Comparison of ENCODE assay signal across 18 cellular contexts in genomic region chr16:80719573-80719972, GRCh38.
DNase-seq lines count a peak whose midpoint lies in the region; ATAC-seq and TF ChIP-seq lines count a peak whose summit lies in the region.
"Had no signal": no experiment of that assay in that cellular context is flagged by ENCODE, and none has a peak within 500 bp of the region (broad histone marks: within the 10 kb centered on the region; RNA-seq: fewer than 3 reads in every experiment).

No MANE protein-coding gene starts in this region.

- H3K9me3 ChIP-seq in OCI-LY7 (ENCODE audit: low read length) = no peaks in the 10 kb centered on the region
- H3K9me3 ChIP-seq: A549, Caco-2, SK-N-SH had no signal

- ATAC-seq in memory B cell (ENCODE audit: low read depth) = peak; percentile 71
- no peak for ATAC-seq in HG03135 (IDR thresholded peaks at IDR 0.05; ENCODE audit: unreplicated experiment)
- ATAC-seq in HG03196 (IDR thresholded peaks at IDR 0.05; ENCODE audit: unreplicated experiment) = no peak
- no peak for ATAC-seq in HG03442 (IDR thresholded peaks at IDR 0.05; ENCODE audit: unreplicated experiment)
- ATAC-seq: A549, PC-3 had no signal

- H3K4me2 ChIP-seq in OCI-LY7 (ENCODE audit: low read length) = no peak overlapping the region
- H3K4me2 ChIP-seq: A549, SK-N-SH had no signal

- H3K27ac ChIP-seq in OCI-LY7 (ENCODE audit: low read depth, low read length, poor library complexity, severe bottlenecking) = no peak overlapping the region
- H3K27ac ChIP-seq: A549, upper lobe of right lung had no signal

- H3K4me3 ChIP-seq in OCI-LY7 (ENCODE audit: low read depth, low read length, poor library complexity, severe bottlenecking) = no peak overlapping the region
- H3K4me3 ChIP-seq: A549, breast epithelium, upper lobe of right lung had no signal

- H3K36me3 Mint-ChIP-seq in memory B cell = no peaks in the 10 kb centered on the region

- peaks cover 16% of the 10 kb centered on the region for H3K4me1 Mint-ChIP-seq in memory B cell

- no peaks in the 10 kb centered on the region for H3K36me3 ChIP-seq in OCI-LY7 (ENCODE audit: insufficient read depth, low read length)
- H3K36me3 ChIP-seq: breast epithelium, upper lobe of right lung had no signal

- no peaks in the 10 kb centered on the region for H3K9me2 ChIP-seq in OCI-LY7 (ENCODE audit: insufficient read depth, low read length)
- H3K9me2 ChIP-seq: SK-N-SH had no signal

- no peaks in the 10 kb centered on the region for H4K20me1 ChIP-seq in OCI-LY7 (ENCODE audit: insufficient read depth, low read length)

- H3K27me3 Mint-ChIP-seq in memory B cell = no peaks in the 10 kb centered on the region
- H3K27me3 Mint-ChIP-seq: activated B cell treated with CpG ODN at 0.5 μM for 24 hours had no signal

- peaks cover 8% of the 10 kb centered on the region for H3K9me3 Mint-ChIP-seq in memory B cell

- BruUV-seq in OCI-LY7 (replicated peaks; lab: Mats Ljungman, UMichigan) = no TSS peak

- no peaks in the 10 kb centered on the region for H3K79me2 ChIP-seq in OCI-LY7 (ENCODE audit: insufficient read depth, low read depth, low read length)

- peak overlapping the region; percentile 26 for H3K27ac Mint-ChIP-seq in memory B cell
- H3K27ac Mint-ChIP-seq: activated B cell treated with CpG ODN at 0.5 μM for 24 hours, nephron progenitor cell had no signal

- POLR2A ChIA-PET in OCI-LY7 (lab: Charles Lee) = no interaction called here

- peak; percentile 15 for DNase-seq in activated CD4-positive, alpha-beta T cell treated with anti-CD3 and anti-CD28 coated beads for 48 hours
- no peak for DNase-seq in activated CD4-positive, alpha-beta T cell treated with anti-CD3 and anti-CD28 coated beads for 1 hour
- DNase-seq in GM13977 (ENCODE audit: low spot score) (no peak), OCI-LY7 (ENCODE audit: low spot score) (peak; percentile 13), memory B cell (ENCODE audit: low spot score in 2 of 2) (no peak)
- DNase-seq: activated B cell treated with CpG ODN at 0.5 μM for 24 hours, Caco-2, GF-D8, NCI-H187, nephron progenitor cell, SK-N-SH, upper lobe of right lung had no signal

- in situ Hi-C loops in GM13977 (cut with MboI; ENCODE audit: low pct_unique_long_range_greater_than_20kb, low sequenced_read_pairs, unreplicated experiment) = no loop called here

- intact Hi-C loops in OCI-LY7 (cut with micrococcal nuclease; ENCODE audit: unreplicated experiment) = no loop called here

- peak; percentile 11 for TF ChIP-seq CTCF in GM13977 (IDR thresholded peaks at IDR 0.05; ENCODE audit: extremely low read depth, insufficient read depth, missing control alignments)
- no peak for TF ChIP-seq CTCF in OCI-LY7 (conservative IDR thresholded peaks at IDR 0.05; ENCODE audit: low read length)

- no peak overlapping the region for H2AFZ ChIP-seq in OCI-LY7 (ENCODE audit: low read length)

- H3K4me1 ChIP-seq in OCI-LY7 (ENCODE audit: insufficient read depth, low read length, poor library complexity, severe bottlenecking) = no peaks in the 10 kb centered on the region
- H3K4me1 ChIP-seq: A549, breast epithelium, Caco-2, upper lobe of right lung had no signal

- CTCF ChIA-PET in OCI-LY7 (lab: Charles Lee; ENCODE audit: unreplicated experiment) = no interaction called here

- no peak overlapping the region for H3K4me3 Mint-ChIP-seq in memory B cell
- H3K4me3 Mint-ChIP-seq: activated B cell treated with CpG ODN at 0.5 μM for 24 hours, nephron progenitor cell had no signal

Comparison
In these comparisons a context has a peak if more than half of its experiments do, and no peak if none do; other contexts are left out.
1. DNase-seq: peak in activated CD4-positive, alpha-beta T cell treated with anti-CD3 and anti-CD28 coated beads for 48 hours (single experiment) and OCI-LY7 (single experiment); none in activated CD4-positive, alpha-beta T cell treated with anti-CD3 and anti-CD28 coated beads for 1 hour (single experiment), GM13977 (single experiment) and memory B cell (0 of 2).